In the genomic region with DNA sequence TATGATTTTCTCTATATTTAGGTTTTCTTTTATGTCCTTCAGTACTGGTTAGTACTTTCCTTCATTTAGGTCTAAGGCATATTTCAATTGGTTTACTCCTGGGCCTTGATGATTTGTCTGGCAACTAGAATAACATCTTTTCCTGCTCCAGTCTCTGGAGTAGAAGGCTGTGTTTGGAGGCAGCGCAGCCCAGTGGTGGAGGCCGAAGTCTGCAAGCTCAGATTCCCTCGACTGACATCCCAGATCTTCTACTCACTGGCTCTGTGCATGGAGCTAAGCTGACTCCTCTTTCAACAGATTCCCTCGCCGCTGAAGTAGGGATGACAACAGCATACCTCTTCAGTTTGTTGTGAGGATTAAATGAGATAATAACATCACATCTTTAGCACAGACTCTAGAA, we compare ENCODE assay signal across 8 cellular contexts.
DNase-seq lines count a peak whose midpoint lies in the region; ATAC-seq, FAIRE-seq and TF ChIP-seq lines count a peak whose summit lies in the region.

No MANE protein-coding gene starts in this region.

- no peak overlapping the region for H3K27ac Mint-ChIP-seq in activated CD4-positive, alpha-beta memory T cell treated with anti-CD3 and anti-CD28 coated beads for 36 hours
- H3K27ac Mint-ChIP-seq in activated CD4-positive, alpha-beta memory T cell treated with anti-CD3 and anti-CD28 coated beads, Interleukin-2, amount 10 ng/mL, durations not matched to agents 7 days and 5 days: no peak overlapping the region

- H3K4me3 Mint-ChIP-seq in activated CD4-positive, alpha-beta memory T cell treated with anti-CD3 and anti-CD28 coated beads for 36 hours: no peak overlapping the region
- H3K4me3 Mint-ChIP-seq in activated CD4-positive, alpha-beta memory T cell treated with anti-CD3 and anti-CD28 coated beads, Interleukin-2, amount 10 ng/mL, durations not matched to agents 7 days and 5 days: no peak overlapping the region

- no peaks in the 10 kb centered on the region for H3K9me3 Mint-ChIP-seq in activated CD4-positive, alpha-beta memory T cell treated with anti-CD3 and anti-CD28 coated beads for 36 hours
- H3K9me3 Mint-ChIP-seq in activated CD4-positive, alpha-beta memory T cell treated with anti-CD3 and anti-CD28 coated beads, Interleukin-2, amount 10 ng/mL, durations not matched to agents 7 days and 5 days: no peaks in the 10 kb centered on the region

- peaks cover 2% of the 10 kb centered on the region for H3K27me3 Mint-ChIP-seq in activated CD4-positive, alpha-beta memory T cell treated with anti-CD3 and anti-CD28 coated beads for 36 hours
- H3K27me3 Mint-ChIP-seq in activated CD4-positive, alpha-beta memory T cell treated with anti-CD3 and anti-CD28 coated beads, Interleukin-2, amount 10 ng/mL, durations not matched to agents 7 days and 5 days: peaks cover 16% of the 10 kb centered on the region

- FAIRE-seq in frontal cortex (lab: Jason Lieb, UNC): no peak

- peak; percentile 67 for TF ChIP-seq CTCF in brain microvascular endothelial cell (IDR thresholded peaks at IDR 0.05; ENCODE audit: low read depth, low read length, missing control alignments)

- intact Hi-C loops in activated CD4-positive, alpha-beta memory T cell treated with anti-CD3 and anti-CD28 coated beads for 36 hours (cut with micrococcal nuclease): loop anchor here (10.0 kb wide), 1 partner anchor 140 kb away; the partner anchor contains the start of gene RAP2A

- H3K27me3 ChIP-seq in brain microvascular endothelial cell (replicated peaks): no peaks in the 10 kb centered on the region

- H3K27ac ChIP-seq in brain microvascular endothelial cell: no peak overlapping the region

- in situ Hi-C loops in brain microvascular endothelial cell (cut with HindIII; ENCODE audit: low pct_ligation_motif_present, low sequenced_read_pairs): no loop called here

- no peaks in the 10 kb centered on the region for H3K36me3 Mint-ChIP-seq in activated CD4-positive, alpha-beta memory T cell treated with anti-CD3 and anti-CD28 coated beads for 36 hours
- no peaks in the 10 kb centered on the region for H3K36me3 Mint-ChIP-seq in activated CD4-positive, alpha-beta memory T cell treated with anti-CD3 and anti-CD28 coated beads, Interleukin-2, amount 10 ng/mL, durations not matched to agents 7 days and 5 days (ENCODE audit: low read depth)

- CTCF ChIA-PET in activated CD4-positive, alpha-beta memory T cell treated with anti-CD3 and anti-CD28 coated beads for 36 hours (lab: Charles Lee): interaction anchor here (1.1 kb wide), 2 partner anchors 140 to 142 kb away, joined by 3 to 4 read pairs; no protein-coding TSS in a partner anchor
- CTCF ChIA-PET in activated CD4-positive, alpha-beta memory T cell treated with anti-CD3 and anti-CD28 coated beads, Interleukin-2, amount 10 ng/mL, durations not matched to agents 7 days and 5 days (lab: Charles Lee): interaction anchor here (0.6 to 1.3 kb wide), 2 partner anchors 205 to 218 kb away, joined by 3 read pairs; no protein-coding TSS in a partner anchor

- POLR2A ChIA-PET in activated CD4-positive, alpha-beta memory T cell treated with anti-CD3 and anti-CD28 coated beads for 36 hours (lab: Charles Lee): no interaction called here
- POLR2A ChIA-PET in activated CD4-positive, alpha-beta memory T cell treated with anti-CD3 and anti-CD28 coated beads, Interleukin-2, amount 10 ng/mL, durations not matched to agents 7 days and 5 days (lab: Charles Lee): no interaction called here

- H3K4me3 ChIP-seq in brain microvascular endothelial cell (ENCODE audit: low read depth, low read length): no peak overlapping the region

- H3K4me1 Mint-ChIP-seq in activated CD4-positive, alpha-beta memory T cell treated with anti-CD3 and anti-CD28 coated beads for 36 hours (ENCODE audit: low read depth): no peaks in the 10 kb centered on the region
- no peaks in the 10 kb centered on the region for H3K4me1 Mint-ChIP-seq in activated CD4-positive, alpha-beta memory T cell treated with anti-CD3 and anti-CD28 coated beads, Interleukin-2, amount 10 ng/mL, durations not matched to agents 7 days and 5 days

- no peak for ATAC-seq in left lobe of liver

- DNase-seq in activated CD4-positive, alpha-beta memory T cell treated with anti-CD3 and anti-CD28 coated beads for 36 hours: peak; percentile 32
- no peak for DNase-seq in activated CD4-positive, alpha-beta memory T cell treated with anti-CD3 and anti-CD28 coated beads, Interleukin-2, amount 10 ng/mL, durations not matched to agents 7 days and 5 days
- DNase-seq in LHCN-M2 (ENCODE audit: low read depth) (peak; percentile 39), brain microvascular endothelial cell (peak; percentile 19), mucosa of gallbladder (ENCODE audit: low spot score) (peak; percentile 21), occipital lobe (lab: John Stamatoyannopoulos, UW) (no peak), frontal cortex (ENCODE audit: low spot score in 2 of 2) (no peak), left lobe of liver (ENCODE audit: low spot score) (no peak)

- H3K36me3 ChIP-seq in brain microvascular endothelial cell (replicated peaks): no peaks in the 10 kb centered on the region

Comparison
In these comparisons a context has a peak if more than half of its experiments do, and no peak if none do; other contexts are left out.
1. DNase-seq: peak in activated CD4-positive, alpha-beta memory T cell treated with anti-CD3 and anti-CD28 coated beads for 36 hours (single experiment), LHCN-M2 (single experiment), brain microvascular endothelial cell (single experiment) and mucosa of gallbladder (single experiment); none in activated CD4-positive, alpha-beta memory T cell treated with anti-CD3 and anti-CD28 coated beads, Interleukin-2, amount 10 ng/mL, durations not matched to agents 7 days and 5 days (single experiment), occipital lobe (single experiment), frontal cortex (0 of 2) and left lobe of liver (single experiment).